In genomic region chr7:157792954-157793353, GRCh38 we compare ENCODE assay signal across 18 cellular contexts.
DNase-seq lines count a peak whose midpoint lies in the region; ATAC-seq and TF ChIP-seq lines count a peak whose summit lies in the region.
"Had no signal": no experiment of that assay in that cellular context is flagged by ENCODE, and none has a peak within 500 bp of the region (broad histone marks: within the 10 kb centered on the region; RNA-seq: fewer than 3 reads in every experiment).

No MANE protein-coding gene starts in this region.

- H3K4me1 Mint-ChIP-seq in WTC11 (peaks cover 39% of the 10 kb centered on the region), progenitor cell of endocrine pancreas (ENCODE audit: low read depth) (peaks cover 7% of the 10 kb centered on the region)

- no peak for TF ChIP-seq POLR2A in NB4 (IDR thresholded peaks at IDR 0.05; ENCODE audit: extremely low read depth, insufficient read length)
- TF ChIP-seq POLR2A in spleen (IDR thresholded peaks at IDR 0.05), result no peak

- H3K4me3 Mint-ChIP-seq in WTC11 (no peak overlapping the region), progenitor cell of endocrine pancreas (ENCODE audit: low read depth) (no peak overlapping the region)
- H3K4me3 Mint-ChIP-seq: CD4-positive, alpha-beta memory T cell had no signal

- H3K9me3 ChIP-seq in spleen, result no peaks in the 10 kb centered on the region
- H3K9me3 ChIP-seq: MG63, SJCRH30 had no signal

- H3K27ac Mint-ChIP-seq in WTC11 (no peak overlapping the region), progenitor cell of endocrine pancreas (no peak overlapping the region)
- H3K27ac Mint-ChIP-seq: CD4-positive, alpha-beta memory T cell had no signal

- DNase-seq in H7 (peak; percentile 86), NB4 (ENCODE audit: low read depth) (peak; percentile 65), WTC11 (ENCODE audit: low spot score) (no peak), progenitor cell of endocrine pancreas (ENCODE audit: low spot score, unreplicated experiment) (no peak), NCI-H82 (lab: John Stamatoyannopoulos, UW) (no peak), spleen (no peak), AG08395 (ENCODE audit: low spot score) (no peak)
- DNase-seq: CD4-positive, alpha-beta memory T cell; DMS79 treated with DMSO at 0.1 percent for 48 hours; Karpas-422; MG63; NCI-H1105; NCI-H1930; NCI-H524 treated with DMSO at 0.1 percent for 48 hours; OCI-M1; SJCRH30; T-helper 2 cell had no signal

- H3K4me3 ChIP-seq in H7 (ENCODE audit: insufficient read depth, low read depth, low read length) (no peak overlapping the region), NB4 (ENCODE audit: low read depth, low read length) (no peak overlapping the region), spleen (no peak overlapping the region)
- H3K4me3 ChIP-seq: MG63, SJCRH30 had no signal

- 69 to 75% (median 73%) methylated on average over 11 of the region's 11 CpGs for WGBS in spleen, 5 donors

- H3K27me3 ChIP-seq in H7 (ENCODE audit: control insufficient read depth, insufficient read depth, low read length), result no peaks in the 10 kb centered on the region
- H3K27me3 ChIP-seq in spleen (replicated peaks in 1 of 7), result peaks cover 0 to 21% (median 0%) of the 10 kb centered on the region in 7 donors
- H3K27me3 ChIP-seq: MG63 had no signal

- no peak for ATAC-seq in WTC11

- peaks cover 27% of the 10 kb centered on the region for H3K36me3 Mint-ChIP-seq in WTC11
- H3K36me3 Mint-ChIP-seq in progenitor cell of endocrine pancreas (ENCODE audit: insufficient read depth), result no peaks in the 10 kb centered on the region
- H3K36me3 Mint-ChIP-seq: CD4-positive, alpha-beta memory T cell had no signal

- intact Hi-C loops in spleen (cut with DNase I; ENCODE audit: low total_unique reads), result no loop called here

- POLR2A ChIA-PET in WTC11 (lab: Charles Lee), result no interaction called here

- H3K36me3 ChIP-seq in H7 (replicated peaks; ENCODE audit: control insufficient read depth, insufficient read depth, low read length) (no peaks in the 10 kb centered on the region), spleen (no peaks in the 10 kb centered on the region)
- H3K36me3 ChIP-seq: MG63, SJCRH30 had no signal

- H3K9me3 Mint-ChIP-seq in WTC11 (peaks cover 38% of the 10 kb centered on the region), progenitor cell of endocrine pancreas (ENCODE audit: low read depth) (no peaks in the 10 kb centered on the region)
- H3K9me3 Mint-ChIP-seq: CD4-positive, alpha-beta memory T cell had no signal

- TF ChIP-seq CTCF in NB4 (IDR thresholded peaks at IDR 0.05; ENCODE audit: low read depth, low read length) (peak; percentile 50), WTC11 (IDR thresholded peaks at IDR 0.05) (no peak), progenitor cell of endocrine pancreas (IDR thresholded peaks at IDR 0.05; ENCODE audit: unreplicated experiment) (peak; percentile 7), spleen (IDR thresholded peaks at IDR 0.05 in 8 of 11, conservative IDR thresholded peaks at IDR 0.05 in 3 of 11) (no peak)

- H3K27ac ChIP-seq in spleen, result no peak overlapping the region
- H3K27ac ChIP-seq: RWPE1, SJCRH30 had no signal

- CTCF ChIA-PET in WTC11 (lab: Charles Lee), result no interaction called here

- H3K4me1 ChIP-seq in spleen, result no peaks in the 10 kb centered on the region
- H3K4me1 ChIP-seq: SJCRH30 had no signal

- peaks cover 3% of the 10 kb centered on the region; the same call in 1 of the 2 replicates for H3K27me3 Mint-ChIP-seq in WTC11 (ENCODE audit: low read depth)
- H3K27me3 Mint-ChIP-seq in progenitor cell of endocrine pancreas, result peaks cover 16% of the 10 kb centered on the region
- H3K27me3 Mint-ChIP-seq: CD4-positive, alpha-beta memory T cell had no signal

TF ChIP-seq in WTC11, 78 proteins besides CTCF, POLR2A, EP300 and RAD21:
- 0 out of 2 replicates have a peak, but pooled peaks have one; percentile 42 for TF ChIP-seq ZNF416 (CRISPR knock-in tag; IDR thresholded peaks at IDR 0.05)
- TF ChIP-seq KAT7 (CRISPR knock-in tag; IDR thresholded peaks at IDR 0.05; ENCODE audit: borderline replicate concordance), result no peak
- peak; percentile 81 for TF ChIP-seq ZNF423 (CRISPR knock-in tag; IDR thresholded peaks at IDR 0.05)

Comparison
In these comparisons a context has a peak if more than half of its experiments do, and no peak if none do; other contexts are left out.
1. DNase-seq: peak in H7 (single experiment) and NB4 (single experiment); none in WTC11 (single experiment), progenitor cell of endocrine pancreas (single experiment), NCI-H82 (single experiment), spleen (single experiment) and AG08395 (single experiment).
2. CTCF ChIP-seq: peak in NB4 (single experiment) and progenitor cell of endocrine pancreas (single experiment); none in WTC11 (single experiment) and spleen (0 of 11).